Comparison of ENCODE assay signal across 9 cellular contexts in genomic region chr6:30740993-30741784, GRCh38. TPM values are rescaled to one million over a fixed set of nuclear protein-coding genes. Genes with fewer than 3 reads are reported as not detected.
DNase-seq lines count a peak whose midpoint lies in the region; ATAC-seq, FAIRE-seq and TF ChIP-seq lines count a peak whose summit lies in the region.
"Had no signal": no experiment of that assay in that cellular context is flagged by ENCODE, and none has a peak within 500 bp of the region (broad histone marks: within the 10 kb centered on the region; RNA-seq: fewer than 3 reads in every experiment).

No MANE protein-coding gene starts in this region.

- ATAC-seq in HepG2 (no peak), left lobe of liver (no peak), HG02678 (IDR thresholded peaks at IDR 0.05; ENCODE audit: unreplicated experiment) (no peak)

- POLR2A ChIA-PET in HepG2 (lab: Yijun Ruan, JAX) = interaction anchor here (0.6 to 16.9 kb wide), 22 partner anchors 7 to 126 kb away, joined by 3 to 414 read pairs (median 8); partner anchors contain the start of genes MDC1 and NRM

- peak overlapping the region; percentile 91 for H3K4me2 ChIP-seq in HepG2 (ENCODE audit: low read depth, low read length)

- no peak for FAIRE-seq in HepG2 (lab: Jason Lieb, UNC)
- FAIRE-seq: G401.6 had no signal

- H3K27ac ChIP-seq in adipose tissue (ENCODE audit: low read depth, low read length) (peak overlapping the region; percentile 91), HepG2 (ENCODE audit: extremely low read length, insufficient read depth, low read length) (peak overlapping the region; percentile 81), tibial nerve (peak overlapping the region; percentile 49 to 98 (median 96))

- TF ChIP-seq POLR2A in HepG2 (IDR thresholded peaks at IDR 0.05; ENCODE audit: insufficient read depth in 1 of 2, low read depth in 2 of 2, low read length in 2 of 2) (no peak), tibial nerve (IDR thresholded peaks at IDR 0.05) (no peak)

- DNase-seq in activated naive CD4-positive, alpha-beta T cell treated with anti-CD3 and anti-CD28 coated beads for 36 hours = no peak
- no peak for DNase-seq in activated naive CD4-positive, alpha-beta T cell treated with Interleukin-2 at 50 U/mL for 16 hours
- DNase-seq in HepG2 (ENCODE audit: low spot score) = no peak
- DNase-seq in tibial nerve (ENCODE audit: low spot score in 2 of 2) = no peak
- no peak for DNase-seq in AG08395 (ENCODE audit: low spot score)
- DNase-seq in left lobe of liver (ENCODE audit: low spot score) = no peak

- H3K36me3 Mint-ChIP-seq in activated naive CD4-positive, alpha-beta T cell treated with anti-CD3 and anti-CD28 coated beads for 36 hours (ENCODE audit: low read depth) = peaks cover 70% of the 10 kb centered on the region

- peak overlapping the region; percentile 94 for H3K9ac ChIP-seq in HepG2 (ENCODE audit: insufficient read depth, low read depth, low read length)

- peaks cover 4% of the 10 kb centered on the region for H3K9me3 Mint-ChIP-seq in activated naive CD4-positive, alpha-beta T cell treated with anti-CD3 and anti-CD28 coated beads for 36 hours

- TF ChIP-seq CTCF in HepG2 (CRISPR knock-in tag; IDR thresholded peaks at IDR 0.05) = peak; percentile 45
- TF ChIP-seq CTCF in tibial nerve (IDR thresholded peaks at IDR 0.05) = no peak

- in situ Hi-C loops in HepG2 (cut with HindIII; ENCODE audit: extremely low pct_ligation_motif_present, low pct_unique_long_range_greater_than_20kb) = loop anchor here (5.0 kb wide), 2 partner anchors 86 to 136 kb away; no protein-coding TSS in a partner anchor

- CTCF ChIA-PET in activated naive CD4-positive, alpha-beta T cell treated with anti-CD3 and anti-CD28 coated beads for 36 hours (lab: Charles Lee) = interaction anchor here (0.9 to 4.0 kb wide), 6 partner anchors 10 to 137 kb away, joined by 3 to 23 read pairs (median 5); partner anchors contain the start of gene TUBB
- CTCF ChIA-PET in HepG2 (lab: Yijun Ruan, JAX; ENCODE audit: low intra/inter-chr PET ratio, low total read pairs) = no interaction called here

- H3K27me3 ChIP-seq in HepG2 (ENCODE audit: control insufficient read depth in 1 of 2, insufficient read depth in 2 of 2, low read length in 2 of 2) = no peaks in the 10 kb centered on the region; a peak in 1 of 5 replicates
- H3K27me3 ChIP-seq in tibial nerve = no peaks in the 10 kb centered on the region

- H3K36me3 ChIP-seq in HepG2 (replicated peaks in 1 of 2; ENCODE audit: control insufficient read depth in 1 of 2, insufficient read depth in 2 of 2, low read length in 2 of 2) (peaks cover 9 to 29% of the 10 kb centered on the region in 2 experiments), tibial nerve (peaks cover 0 to 48% (median 12%) of the 10 kb centered on the region in 3 donors)

- TF ChIP-seq RAD21 in HepG2 (CRISPR knock-in tag; IDR thresholded peaks at IDR 0.05) = no peak

- H3K4me3 Mint-ChIP-seq in activated naive CD4-positive, alpha-beta T cell treated with anti-CD3 and anti-CD28 coated beads for 36 hours = peak overlapping the region; percentile 94

- peaks cover 67% of the 10 kb centered on the region for H3K4me1 Mint-ChIP-seq in activated naive CD4-positive, alpha-beta T cell treated with anti-CD3 and anti-CD28 coated beads for 36 hours (ENCODE audit: low read depth)

- H3K79me2 ChIP-seq in HepG2 (ENCODE audit: insufficient read depth, low read length) = peaks cover 24% of the 10 kb centered on the region

- TF ChIP-seq EP300 in HepG2 (IDR thresholded peaks at IDR 0.05; ENCODE audit: low read depth in 2 of 2, low read length in 2 of 2) (no peak), HepG2 (CRISPR knock-in tag; IDR thresholded peaks at IDR 0.05; ENCODE audit: borderline replicate concordance) (no peak; the same call in none of the 2 replicates), tibial nerve (IDR thresholded peaks at IDR 0.05) (no peak)

- peak overlapping the region; percentile 96 for H3K27ac Mint-ChIP-seq in activated naive CD4-positive, alpha-beta T cell treated with anti-CD3 and anti-CD28 coated beads for 36 hours

- H3K9me3 ChIP-seq in HepG2 (ENCODE audit: low read length) (no peaks in the 10 kb centered on the region), tibial nerve (no peaks in the 10 kb centered on the region)

- no peak overlapping the region for H2AFZ ChIP-seq in HepG2 (ENCODE audit: low read length)

- peaks cover 15% of the 10 kb centered on the region for H4K20me1 ChIP-seq in HepG2 (ENCODE audit: insufficient read depth, low read length)

- BruUV-seq in HepG2 (replicated peaks; lab: Mats Ljungman, UMichigan) = no TSS peak

- H3K4me3 ChIP-seq in HepG2 (replicated peaks in 1 of 3; ENCODE audit: insufficient read depth in 1 of 3, low read depth in 2 of 3, low read length in 3 of 3) (peak overlapping the region; percentile 91 to 98 (median 98); a peak in 5 of 6 replicates), tibial nerve (peak overlapping the region; percentile 49 to 95 (median 82))

- H3K4me1 ChIP-seq in HepG2 (ENCODE audit: insufficient read depth, low read length) (peaks cover 71% of the 10 kb centered on the region), tibial nerve (peaks cover 0 to 66% (median 24%) of the 10 kb centered on the region in 4 donors)

- intact Hi-C loops in activated naive CD4-positive, alpha-beta T cell treated with anti-CD3 and anti-CD28 coated beads for 36 hours (cut with micrococcal nuclease) = loop anchor here (5.0 kb wide), 3 partner anchors 41 to 346 kb away; partner anchors contain the start of genes MRPS18B and PPP1R10
- intact Hi-C loops in HepG2 (cut with micrococcal nuclease; ENCODE audit: unreplicated experiment) = no loop called here

- no peaks in the 10 kb centered on the region for H3K27me3 Mint-ChIP-seq in activated naive CD4-positive, alpha-beta T cell treated with anti-CD3 and anti-CD28 coated beads for 36 hours (ENCODE audit: low read depth)

- 72 to 76% (median 73%) methylated on average over 9 of the region's 9 CpGs for WGBS in adipose tissue, 3 donors
- WGBS in HepG2 (ENCODE audit: low lambda C conversion rate) = 87% methylated on average over 9 of the region's 9 CpGs
- 67 to 74% methylated on average over 9 of the region's 9 CpGs for WGBS in tibial nerve, 2 donors

RNA-seq across cellular contexts. Expression of gene FLOT1, which starts 1.3 kb away (rescaled TPM):
- 100 to 1,000 TPM; 162 to 173 TPM for total RNA-seq in activated naive CD4-positive, alpha-beta T cell treated with anti-CD3 and anti-CD28 coated beads for 36 hours
- polyA plus RNA-seq in adipose tissue (100 to 1,000 TPM in 2 of 3 donors, 10 to 100 TPM in 1; 87.0 to 229 (median 221) TPM), HepG2 (2011; rRNA removed) (130 and 150 TPM in 2 replicates)
- total RNA-seq in HepG2 (2016; rRNA removed; fragmentation: Illumina TruSeq; extraction: Trizol) (77.8 and 82.3 TPM in 2 replicates), tibial nerve (100 to 1,000 TPM in 1 of 4 donors, 10 to 100 TPM in 3; 83.1 to 157 (median 94.6) TPM), left lobe of liver (45.9 TPM)
- 113 and 115 TPM in 2 replicates for total RNA-seq in HepG2 (2016; cell fraction: cytosol; rRNA removed; fragmentation: Illumina TruSeq; extraction: Trizol; ENCODE audit: low read depth)
- total RNA-seq in HepG2 (2016; cell fraction: insoluble cytoplasmic fraction; rRNA removed; fragmentation: Illumina TruSeq; extraction: Trizol) = 72.3 and 79.6 TPM in 2 replicates
- total RNA-seq in HepG2 (2016; cell fraction: membrane; rRNA removed; fragmentation: Illumina TruSeq; extraction: Trizol) = 145 and 152 TPM in 2 replicates
- total RNA-seq in HepG2 (2016; cell fraction: nucleus; rRNA removed; fragmentation: Illumina TruSeq; extraction: Trizol) = 43.2 and 49.0 TPM in 2 replicates
- 126 and 128 TPM in 2 replicates for polyA plus RNA-seq in HepG2 (2011; cell fraction: cytosol; rRNA removed)
- polyA plus RNA-seq in HepG2 (2011; cell fraction: nucleus; rRNA removed) = 139 and 173 TPM in 2 replicates
- polyA plus RNA-seq in HepG2 (2012) = 119 and 142 TPM in 2 replicates
- polyA plus RNA-seq in HepG2 (2016; cell fraction: cytosol; fragmentation: Illumina TruSeq; extraction: Trizol; ENCODE audit: low read depth) = 217 and 220 TPM in 2 replicates
- 116 and 125 TPM in 2 replicates for polyA plus RNA-seq in HepG2 (2016; cell fraction: insoluble cytoplasmic fraction; fragmentation: Illumina TruSeq; extraction: Trizol; ENCODE audit: low read depth)
- polyA plus RNA-seq in HepG2 (2016; cell fraction: membrane; fragmentation: Illumina TruSeq; extraction: Trizol; ENCODE audit: low read depth) = 219 and 220 TPM in 2 replicates
- 146 and 154 TPM in 2 replicates for polyA plus RNA-seq in HepG2 (2016; cell fraction: nucleus; fragmentation: Illumina TruSeq; extraction: Trizol; ENCODE audit: insufficient read depth, low read depth)
- 102 and 133 TPM in 2 replicates for polyA minus RNA-seq in HepG2 (2011; rRNA and poly(A)+ RNA removed; ENCODE audit: low replicate concordance)
- 49.8 and 51.9 TPM in 2 replicates for polyA minus RNA-seq in HepG2 (2011; cell fraction: cytosol; rRNA and poly(A)+ RNA removed)
- 34.5 and 57.3 TPM in 2 replicates for polyA minus RNA-seq in HepG2 (2011; cell fraction: nucleus; rRNA and poly(A)+ RNA removed)

RNA-seq across cellular contexts. Expression of gene IER3, which starts 3.2 kb away (rescaled TPM):
- 10 to 100 TPM; 32.2 to 34.0 TPM for total RNA-seq in activated naive CD4-positive, alpha-beta T cell treated with anti-CD3 and anti-CD28 coated beads for 36 hours
- polyA plus RNA-seq in adipose tissue = 100 to 1,000 TPM in 1 of 3 donors, 10 to 100 TPM in 2; 41.6 to 402 (median 45.5) TPM
- 28.7 and 51.1 TPM in 2 replicates for total RNA-seq in HepG2 (2016; rRNA removed; fragmentation: Illumina TruSeq; extraction: Trizol)
- 83.5 and 89.8 TPM in 2 replicates for total RNA-seq in HepG2 (2016; cell fraction: cytosol; rRNA removed; fragmentation: Illumina TruSeq; extraction: Trizol; ENCODE audit: low read depth)
- total RNA-seq in HepG2 (2016; cell fraction: insoluble cytoplasmic fraction; rRNA removed; fragmentation: Illumina TruSeq; extraction: Trizol) = 25.7 and 52.1 TPM in 2 replicates
- 91.3 and 101 TPM in 2 replicates for total RNA-seq in HepG2 (2016; cell fraction: membrane; rRNA removed; fragmentation: Illumina TruSeq; extraction: Trizol)
- 33.1 and 34.2 TPM in 2 replicates for total RNA-seq in HepG2 (2016; cell fraction: nucleus; rRNA removed; fragmentation: Illumina TruSeq; extraction: Trizol)
- 131 and 151 TPM in 2 replicates for polyA plus RNA-seq in HepG2 (2011; rRNA removed)
- 117 TPM in 2 replicates for polyA plus RNA-seq in HepG2 (2011; cell fraction: cytosol; rRNA removed)
- 111 and 130 TPM in 2 replicates for polyA plus RNA-seq in HepG2 (2011; cell fraction: nucleus; rRNA removed)
- polyA plus RNA-seq in HepG2 (2012) = 130 and 313 TPM in 2 replicates
- polyA plus RNA-seq in HepG2 (2016; cell fraction: cytosol; fragmentation: Illumina TruSeq; extraction: Trizol; ENCODE audit: low read depth) = 21.8 and 24.4 TPM in 2 replicates
- 28.6 and 30.4 TPM in 2 replicates for polyA plus RNA-seq in HepG2 (2016; cell fraction: insoluble cytoplasmic fraction; fragmentation: Illumina TruSeq; extraction: Trizol; ENCODE audit: low read depth)
- 23.7 and 25.1 TPM in 2 replicates for polyA plus RNA-seq in HepG2 (2016; cell fraction: membrane; fragmentation: Illumina TruSeq; extraction: Trizol; ENCODE audit: low read depth)
- polyA plus RNA-seq in HepG2 (2016; cell fraction: nucleus; fragmentation: Illumina TruSeq; extraction: Trizol; ENCODE audit: insufficient read depth, low read depth) = 72.1 and 79.6 TPM in 2 replicates
- 19.0 and 307 TPM in 2 replicates for polyA minus RNA-seq in HepG2 (2011; rRNA and poly(A)+ RNA removed; ENCODE audit: low replicate concordance)
- polyA minus RNA-seq in HepG2 (2011; cell fraction: cytosol; rRNA and poly(A)+ RNA removed) = 213 and 378 TPM in 2 replicates
- polyA minus RNA-seq in HepG2 (2011; cell fraction: nucleus; rRNA and poly(A)+ RNA removed) = 95.2 and 99.7 TPM in 2 replicates
- 10 to 100 TPM in 1 of 4 donors, 1 to 10 TPM in 3; 4.5 to 15.3 (median 8.0) TPM for total RNA-seq in tibial nerve
- 5.8 TPM for total RNA-seq in left lobe of liver

RNA-seq across cellular contexts. Expression of gene TUBB, which starts 21.0 kb away (rescaled TPM):
- total RNA-seq in activated naive CD4-positive, alpha-beta T cell treated with anti-CD3 and anti-CD28 coated beads for 36 hours = 1,000 to 10,000 TPM; 1,781 to 1,838 TPM
- polyA plus RNA-seq in adipose tissue (100 to 1,000 TPM; 166 to 400 (median 269) TPM), HepG2 (2011; rRNA removed) (980 and 1,163 TPM in 2 replicates)
- total RNA-seq in HepG2 (2016; rRNA removed; fragmentation: Illumina TruSeq; extraction: Trizol) (911 and 1,275 TPM in 2 replicates), tibial nerve (100 to 1,000 TPM; 152 to 218 (median 207) TPM), left lobe of liver (219 TPM)
- 241 and 250 TPM in 2 replicates for total RNA-seq in HepG2 (2016; cell fraction: cytosol; rRNA removed; fragmentation: Illumina TruSeq; extraction: Trizol; ENCODE audit: low read depth)
- 892 and 1,275 TPM in 2 replicates for total RNA-seq in HepG2 (2016; cell fraction: insoluble cytoplasmic fraction; rRNA removed; fragmentation: Illumina TruSeq; extraction: Trizol)
- total RNA-seq in HepG2 (2016; cell fraction: membrane; rRNA removed; fragmentation: Illumina TruSeq; extraction: Trizol) = 542 and 545 TPM in 2 replicates
- 386 and 402 TPM in 2 replicates for total RNA-seq in HepG2 (2016; cell fraction: nucleus; rRNA removed; fragmentation: Illumina TruSeq; extraction: Trizol)
- 853 and 1,099 TPM in 2 replicates for polyA plus RNA-seq in HepG2 (2011; cell fraction: cytosol; rRNA removed)
- 241 and 246 TPM in 2 replicates for polyA plus RNA-seq in HepG2 (2011; cell fraction: nucleus; rRNA removed)
- polyA plus RNA-seq in HepG2 (2012) = 478 and 597 TPM in 2 replicates
- 300 and 321 TPM in 2 replicates for polyA plus RNA-seq in HepG2 (2016; cell fraction: cytosol; fragmentation: Illumina TruSeq; extraction: Trizol; ENCODE audit: low read depth)
- polyA plus RNA-seq in HepG2 (2016; cell fraction: insoluble cytoplasmic fraction; fragmentation: Illumina TruSeq; extraction: Trizol; ENCODE audit: low read depth) = 2,019 and 2,085 TPM in 2 replicates
- polyA plus RNA-seq in HepG2 (2016; cell fraction: membrane; fragmentation: Illumina TruSeq; extraction: Trizol; ENCODE audit: low read depth) = 586 and 657 TPM in 2 replicates
- polyA plus RNA-seq in HepG2 (2016; cell fraction: nucleus; fragmentation: Illumina TruSeq; extraction: Trizol; ENCODE audit: insufficient read depth, low read depth) = 686 and 716 TPM in 2 replicates
- 1,833 and 2,373 TPM in 2 replicates for polyA minus RNA-seq in HepG2 (2011; rRNA and poly(A)+ RNA removed; ENCODE audit: low replicate concordance)
- 412 and 479 TPM in 2 replicates for polyA minus RNA-seq in HepG2 (2011; cell fraction: cytosol; rRNA and poly(A)+ RNA removed)
- 105 and 134 TPM in 2 replicates for polyA minus RNA-seq in HepG2 (2011; cell fraction: nucleus; rRNA and poly(A)+ RNA removed)

RNA-seq across cellular contexts. Expression of gene MDC1, which starts 24.1 kb away (rescaled TPM):
- total RNA-seq in activated naive CD4-positive, alpha-beta T cell treated with anti-CD3 and anti-CD28 coated beads for 36 hours = 10 to 100 TPM; 84.1 to 84.8 TPM
- polyA plus RNA-seq in adipose tissue (10 to 100 TPM in 1 of 3 donors, 1 to 10 TPM in 2; 7.4 to 12.7 (median 7.8) TPM), HepG2 (2011; rRNA removed) (11.7 and 14.0 TPM in 2 replicates)
- total RNA-seq in HepG2 (2016; rRNA removed; fragmentation: Illumina TruSeq; extraction: Trizol) (8.4 and 20.5 TPM in 2 replicates), tibial nerve (10 to 100 TPM; 21.3 to 36.0 (median 26.2) TPM), left lobe of liver (13.7 TPM)
- 2.6 TPM in 2 replicates for total RNA-seq in HepG2 (2016; cell fraction: cytosol; rRNA removed; fragmentation: Illumina TruSeq; extraction: Trizol; ENCODE audit: low read depth)
- total RNA-seq in HepG2 (2016; cell fraction: insoluble cytoplasmic fraction; rRNA removed; fragmentation: Illumina TruSeq; extraction: Trizol) = 9.0 and 18.7 TPM in 2 replicates
- 7.6 TPM in 2 replicates for total RNA-seq in HepG2 (2016; cell fraction: membrane; rRNA removed; fragmentation: Illumina TruSeq; extraction: Trizol)
- 18.3 and 20.9 TPM in 2 replicates for total RNA-seq in HepG2 (2016; cell fraction: nucleus; rRNA removed; fragmentation: Illumina TruSeq; extraction: Trizol)
- polyA plus RNA-seq in HepG2 (2011; cell fraction: cytosol; rRNA removed) = 4.5 and 6.7 TPM in 2 replicates
- polyA plus RNA-seq in HepG2 (2011; cell fraction: nucleus; rRNA removed) = 39.8 and 42.9 TPM in 2 replicates
- polyA plus RNA-seq in HepG2 (2012) = 14.2 and 21.0 TPM in 2 replicates
- 1.2 and 1.3 TPM in 2 replicates for polyA plus RNA-seq in HepG2 (2016; cell fraction: cytosol; fragmentation: Illumina TruSeq; extraction: Trizol; ENCODE audit: low read depth)
- polyA plus RNA-seq in HepG2 (2016; cell fraction: insoluble cytoplasmic fraction; fragmentation: Illumina TruSeq; extraction: Trizol; ENCODE audit: low read depth) = 13.9 and 27.7 TPM in 2 replicates
- 2.2 and 3.4 TPM in 2 replicates for polyA plus RNA-seq in HepG2 (2016; cell fraction: membrane; fragmentation: Illumina TruSeq; extraction: Trizol; ENCODE audit: low read depth)
- polyA plus RNA-seq in HepG2 (2016; cell fraction: nucleus; fragmentation: Illumina TruSeq; extraction: Trizol; ENCODE audit: insufficient read depth, low read depth) = 66.8 and 94.4 TPM in 2 replicates
- polyA minus RNA-seq in HepG2 (2011; rRNA and poly(A)+ RNA removed; ENCODE audit: low replicate concordance) = 16.6 and 29.4 TPM in 2 replicates
- polyA minus RNA-seq in HepG2 (2011; cell fraction: cytosol; rRNA and poly(A)+ RNA removed) = 8.0 and 10.3 TPM in 2 replicates
- 7.6 and 9.1 TPM in 2 replicates for polyA minus RNA-seq in HepG2 (2011; cell fraction: nucleus; rRNA and poly(A)+ RNA removed)

RNA-seq across cellular contexts. Expression of gene NRM, which starts 50.4 kb away (rescaled TPM):
- total RNA-seq in activated naive CD4-positive, alpha-beta T cell treated with anti-CD3 and anti-CD28 coated beads for 36 hours = 10 to 100 TPM; 31.0 to 32.0 TPM
- polyA plus RNA-seq in adipose tissue = 1 to 10 TPM; 6.7 to 8.1 (median 7.5) TPM
- total RNA-seq in HepG2 (2016; rRNA removed; fragmentation: Illumina TruSeq; extraction: Trizol) = 7.4 and 16.0 TPM in 2 replicates
- total RNA-seq in HepG2 (2016; cell fraction: cytosol; rRNA removed; fragmentation: Illumina TruSeq; extraction: Trizol; ENCODE audit: low read depth) = 6.4 and 6.8 TPM in 2 replicates
- total RNA-seq in HepG2 (2016; cell fraction: insoluble cytoplasmic fraction; rRNA removed; fragmentation: Illumina TruSeq; extraction: Trizol) = 7.0 and 15.7 TPM in 2 replicates
- 11.0 and 11.6 TPM in 2 replicates for total RNA-seq in HepG2 (2016; cell fraction: membrane; rRNA removed; fragmentation: Illumina TruSeq; extraction: Trizol)
- total RNA-seq in HepG2 (2016; cell fraction: nucleus; rRNA removed; fragmentation: Illumina TruSeq; extraction: Trizol) = 13.6 and 15.9 TPM in 2 replicates
- polyA plus RNA-seq in HepG2 (2011; rRNA removed) = 12.5 TPM in 2 replicates
- 10.6 and 14.5 TPM in 2 replicates for polyA plus RNA-seq in HepG2 (2011; cell fraction: cytosol; rRNA removed)
- polyA plus RNA-seq in HepG2 (2011; cell fraction: nucleus; rRNA removed) = 11.7 and 12.5 TPM in 2 replicates
- polyA plus RNA-seq in HepG2 (2012) = 11.9 and 19.8 TPM in 2 replicates
- polyA plus RNA-seq in HepG2 (2016; cell fraction: cytosol; fragmentation: Illumina TruSeq; extraction: Trizol; ENCODE audit: low read depth) = 16.1 and 17.3 TPM in 2 replicates
- 19.1 and 23.6 TPM in 2 replicates for polyA plus RNA-seq in HepG2 (2016; cell fraction: insoluble cytoplasmic fraction; fragmentation: Illumina TruSeq; extraction: Trizol; ENCODE audit: low read depth)
- polyA plus RNA-seq in HepG2 (2016; cell fraction: membrane; fragmentation: Illumina TruSeq; extraction: Trizol; ENCODE audit: low read depth) = 27.9 and 29.1 TPM in 2 replicates
- polyA plus RNA-seq in HepG2 (2016; cell fraction: nucleus; fragmentation: Illumina TruSeq; extraction: Trizol; ENCODE audit: insufficient read depth, low read depth) = 46.7 and 53.9 TPM in 2 replicates
- polyA minus RNA-seq in HepG2 (2011; rRNA and poly(A)+ RNA removed; ENCODE audit: low replicate concordance) = 28.0 and 30.7 TPM in 2 replicates
- 9.8 and 11.5 TPM in 2 replicates for polyA minus RNA-seq in HepG2 (2011; cell fraction: cytosol; rRNA and poly(A)+ RNA removed)
- polyA minus RNA-seq in HepG2 (2011; cell fraction: nucleus; rRNA and poly(A)+ RNA removed) = 3.3 and 4.5 TPM in 2 replicates
- 10 to 100 TPM in 1 of 4 donors, 1 to 10 TPM in 3; 6.0 to 13.3 (median 6.9) TPM for total RNA-seq in tibial nerve
- total RNA-seq in left lobe of liver = 1.8 TPM
